Comparison of ENCODE assay signal across 18 cellular contexts in genomic region chr1:95238304-95238703, GRCh38.
"Had no signal": no experiment of that assay in that cellular context is flagged by ENCODE, and none has a peak within 500 bp of the region (broad histone marks: within the 10 kb centered on the region; RNA-seq: fewer than 3 reads in every experiment).

No MANE protein-coding gene starts in this region.

- H3K27ac ChIP-seq: colonic mucosa, gastrocnemius medialis, neutrophil, psoas muscle, right atrium auricular region, sigmoid colon, skin epidermis, tibial artery, upper lobe of left lung, uterus had no signal

- H3K9me3 ChIP-seq: colonic mucosa, gastrocnemius medialis, neutrophil, psoas muscle, upper lobe of left lung had no signal

- H3K27me3 Mint-ChIP-seq: naive thymus-derived CD4-positive, alpha-beta T cell had no signal

- DNase-seq: colonic mucosa; effector CD4-positive, alpha-beta T cell; gastrocnemius medialis; heart right ventricle; kidney glomerular epithelial cell; mesendoderm; naive thymus-derived CD4-positive, alpha-beta T cell; psoas muscle; sigmoid colon; stimulated activated CD4-positive, alpha-beta T cell treated with anti-CD3 and anti-CD28 coated beads, Interleukin-12 subunit alpha, Interleukin-12 subunit beta, amount 100 ng/mL, for 4 hours; stimulated activated naive CD8-positive, alpha-beta T cell treated with anti-CD3 and anti-CD28 coated beads, Interleukin-15, Interleukin-2, amounts not matched to agents 100 U/mL and 50 U/mL, for 24 hours; tibial artery; upper lobe of left lung; uterus had no signal

- H3K4me1 ChIP-seq: colonic mucosa had no signal

- H3K36me3 ChIP-seq: colonic mucosa, uterus had no signal

- H3K27me3 ChIP-seq: colonic mucosa, gastrocnemius medialis, heart right ventricle, right atrium auricular region, sigmoid colon, tibial artery, upper lobe of left lung, uterus had no signal

- ATAC-seq: esophagus mucosa; gastrocnemius medialis; heart right ventricle; naive thymus-derived CD4-positive, alpha-beta T cell; psoas muscle; stimulated activated naive CD8-positive, alpha-beta T cell treated with anti-CD3 and anti-CD28 coated beads, Interleukin-15, Interleukin-2, amounts not matched to agents 100 U/mL and 50 U/mL, for 24 hours had no signal

- H3K4me3 ChIP-seq: colonic mucosa, gastrocnemius medialis, heart right ventricle, psoas muscle, right atrium auricular region, sigmoid colon, skin epidermis, tibial artery, upper lobe of left lung, uterus had no signal
